ENCODE assay signal across 1 cellular context in genomic region chr15:40238927-40239591, GRCh38.
A peak's percentile ranks its signal among the peaks of the same experiment; 100 is the strongest.
TF ChIP-seq lines count a peak whose summit lies in the region.

PAK6 (plus strand) TSS chr15:40239063; CDS start chr15:40264786, 25,723 bp downstream.

TF ChIP-seq in H1, 55 proteins besides CTCF, POLR2A, EP300 and RAD21 (continued from another document):
- TF ChIP-seq JUN (IDR thresholded peaks at IDR 0.05; ENCODE audit: low read depth, low read length) (no peak), TBP (IDR thresholded peaks at IDR 0.05; ENCODE audit: low read depth, low read length) (peak; percentile 65; the same call in 1 of the 2 replicates), SAP30 (IDR thresholded peaks at IDR 0.05; ENCODE audit: insufficient read depth, insufficient replicate concordance, low read length) (no peak), CTBP2 (IDR thresholded peaks at IDR 0.05; ENCODE audit: borderline replicate concordance, insufficient read depth, insufficient read length, low read length) (no peak), SUZ12 (IDR thresholded peaks at IDR 0.05; ENCODE audit: low read length) (no peak), PHF8 (conservative IDR thresholded peaks at IDR 0.05; ENCODE audit: low read depth, low read length) (0 out of 2 replicates have a peak, but pooled peaks have one; percentile 17), POLR2AphosphoS5 (IDR thresholded peaks at IDR 0.05; ENCODE audit: low read depth, low read length) (peak; percentile 68), RFX5 (IDR thresholded peaks at IDR 0.05; ENCODE audit: borderline replicate concordance, low read depth, low read length) (no peak), EGR1 (IDR thresholded peaks at IDR 0.05; ENCODE audit: borderline replicate concordance, low read depth, low read length) (no peak), SP4 (IDR thresholded peaks at IDR 0.05; ENCODE audit: low read length) (no peak), KDM4A (IDR thresholded peaks at IDR 0.05; ENCODE audit: low read depth, low read length, severe bottlenecking) (no peak), NANOG (IDR thresholded peaks at IDR 0.05; ENCODE audit: insufficient read depth, low read depth, low read length, poor library complexity, severe bottlenecking) (peak; percentile 46), HDAC6 (IDR thresholded peaks at IDR 0.05; ENCODE audit: low read depth, low read length) (no peak), SIX5 (IDR thresholded peaks at IDR 0.05; ENCODE audit: low read depth, low read length) (no peak), CEBPB (IDR thresholded peaks at IDR 0.05; ENCODE audit: low read depth, low read length) (no peak), GABPA (IDR thresholded peaks at IDR 0.05; ENCODE audit: borderline replicate concordance, insufficient read depth, low read length) (no peak), CBX5 (IDR thresholded peaks at IDR 0.05; ENCODE audit: low read depth, low read length) (no peak), BACH1 (IDR thresholded peaks at IDR 0.05; ENCODE audit: low read length) (peak; percentile 22; the same call in 1 of the 2 replicates), TEAD4 (IDR thresholded peaks at IDR 0.05; ENCODE audit: low read depth, low read length) (no peak), ZNF274 (IDR thresholded peaks at IDR 0.05; ENCODE audit: borderline replicate concordance, extremely low read depth, low read length) (no peak), FOSL1 (IDR thresholded peaks at IDR 0.05; ENCODE audit: insufficient read depth, low read depth, low read length) (no peak), JUND (IDR thresholded peaks at IDR 0.05; ENCODE audit: low read length) (peak; percentile 62), MAFK (IDR thresholded peaks at IDR 0.05; ENCODE audit: low read depth, low read length) (no peak), GTF2F1 (IDR thresholded peaks at IDR 0.05; ENCODE audit: borderline replicate concordance, low read depth, low read length) (no peak), ASH2L (IDR thresholded peaks at IDR 0.05; ENCODE audit: low read length) (peak; percentile 88), CREB1 (IDR thresholded peaks at IDR 0.05) (no peak), SRF (IDR thresholded peaks at IDR 0.05; ENCODE audit: low read depth, low read length) (no peak), CHD1 (IDR thresholded peaks at IDR 0.05; ENCODE audit: low read depth, low read length) (no peak), TAF7 (optimal IDR thresholded peaks at IDR 0.05; ENCODE audit: borderline replicate concordance, low read depth, low read length) (no peak), SP1 (IDR thresholded peaks at IDR 0.05; ENCODE audit: low read depth, low read length) (no peak), NRF1 (IDR thresholded peaks at IDR 0.05; ENCODE audit: low read depth, low read length) (no peak), ATF3 (IDR thresholded peaks at IDR 0.05; ENCODE audit: insufficient read depth, low read depth, low read length) (no peak), KDM1A (IDR thresholded peaks at IDR 0.05; ENCODE audit: borderline replicate concordance, low read length) (no peak), BCL11A (IDR thresholded peaks at IDR 0.05; ENCODE audit: low read depth in 2 of 2, low read length in 2 of 2) (no peak), TAF1 (IDR thresholded peaks at IDR 0.05; ENCODE audit: low read depth, low read length) (peak; percentile 84; the same call in 1 of the 2 replicates), RBBP5 (IDR thresholded peaks at IDR 0.05; ENCODE audit: borderline replicate concordance, low read depth, low read length) (peak; percentile 92; the same call in 1 of the 2 replicates), YY1 (IDR thresholded peaks at IDR 0.05; ENCODE audit: low read depth, low read length) (no peak), HDAC2 (IDR thresholded peaks at IDR 0.05; ENCODE audit: borderline replicate concordance in 1 of 2, low read depth in 2 of 2, low read length in 2 of 2) (no peak)
- TF ChIP-seq, protein P1, sequence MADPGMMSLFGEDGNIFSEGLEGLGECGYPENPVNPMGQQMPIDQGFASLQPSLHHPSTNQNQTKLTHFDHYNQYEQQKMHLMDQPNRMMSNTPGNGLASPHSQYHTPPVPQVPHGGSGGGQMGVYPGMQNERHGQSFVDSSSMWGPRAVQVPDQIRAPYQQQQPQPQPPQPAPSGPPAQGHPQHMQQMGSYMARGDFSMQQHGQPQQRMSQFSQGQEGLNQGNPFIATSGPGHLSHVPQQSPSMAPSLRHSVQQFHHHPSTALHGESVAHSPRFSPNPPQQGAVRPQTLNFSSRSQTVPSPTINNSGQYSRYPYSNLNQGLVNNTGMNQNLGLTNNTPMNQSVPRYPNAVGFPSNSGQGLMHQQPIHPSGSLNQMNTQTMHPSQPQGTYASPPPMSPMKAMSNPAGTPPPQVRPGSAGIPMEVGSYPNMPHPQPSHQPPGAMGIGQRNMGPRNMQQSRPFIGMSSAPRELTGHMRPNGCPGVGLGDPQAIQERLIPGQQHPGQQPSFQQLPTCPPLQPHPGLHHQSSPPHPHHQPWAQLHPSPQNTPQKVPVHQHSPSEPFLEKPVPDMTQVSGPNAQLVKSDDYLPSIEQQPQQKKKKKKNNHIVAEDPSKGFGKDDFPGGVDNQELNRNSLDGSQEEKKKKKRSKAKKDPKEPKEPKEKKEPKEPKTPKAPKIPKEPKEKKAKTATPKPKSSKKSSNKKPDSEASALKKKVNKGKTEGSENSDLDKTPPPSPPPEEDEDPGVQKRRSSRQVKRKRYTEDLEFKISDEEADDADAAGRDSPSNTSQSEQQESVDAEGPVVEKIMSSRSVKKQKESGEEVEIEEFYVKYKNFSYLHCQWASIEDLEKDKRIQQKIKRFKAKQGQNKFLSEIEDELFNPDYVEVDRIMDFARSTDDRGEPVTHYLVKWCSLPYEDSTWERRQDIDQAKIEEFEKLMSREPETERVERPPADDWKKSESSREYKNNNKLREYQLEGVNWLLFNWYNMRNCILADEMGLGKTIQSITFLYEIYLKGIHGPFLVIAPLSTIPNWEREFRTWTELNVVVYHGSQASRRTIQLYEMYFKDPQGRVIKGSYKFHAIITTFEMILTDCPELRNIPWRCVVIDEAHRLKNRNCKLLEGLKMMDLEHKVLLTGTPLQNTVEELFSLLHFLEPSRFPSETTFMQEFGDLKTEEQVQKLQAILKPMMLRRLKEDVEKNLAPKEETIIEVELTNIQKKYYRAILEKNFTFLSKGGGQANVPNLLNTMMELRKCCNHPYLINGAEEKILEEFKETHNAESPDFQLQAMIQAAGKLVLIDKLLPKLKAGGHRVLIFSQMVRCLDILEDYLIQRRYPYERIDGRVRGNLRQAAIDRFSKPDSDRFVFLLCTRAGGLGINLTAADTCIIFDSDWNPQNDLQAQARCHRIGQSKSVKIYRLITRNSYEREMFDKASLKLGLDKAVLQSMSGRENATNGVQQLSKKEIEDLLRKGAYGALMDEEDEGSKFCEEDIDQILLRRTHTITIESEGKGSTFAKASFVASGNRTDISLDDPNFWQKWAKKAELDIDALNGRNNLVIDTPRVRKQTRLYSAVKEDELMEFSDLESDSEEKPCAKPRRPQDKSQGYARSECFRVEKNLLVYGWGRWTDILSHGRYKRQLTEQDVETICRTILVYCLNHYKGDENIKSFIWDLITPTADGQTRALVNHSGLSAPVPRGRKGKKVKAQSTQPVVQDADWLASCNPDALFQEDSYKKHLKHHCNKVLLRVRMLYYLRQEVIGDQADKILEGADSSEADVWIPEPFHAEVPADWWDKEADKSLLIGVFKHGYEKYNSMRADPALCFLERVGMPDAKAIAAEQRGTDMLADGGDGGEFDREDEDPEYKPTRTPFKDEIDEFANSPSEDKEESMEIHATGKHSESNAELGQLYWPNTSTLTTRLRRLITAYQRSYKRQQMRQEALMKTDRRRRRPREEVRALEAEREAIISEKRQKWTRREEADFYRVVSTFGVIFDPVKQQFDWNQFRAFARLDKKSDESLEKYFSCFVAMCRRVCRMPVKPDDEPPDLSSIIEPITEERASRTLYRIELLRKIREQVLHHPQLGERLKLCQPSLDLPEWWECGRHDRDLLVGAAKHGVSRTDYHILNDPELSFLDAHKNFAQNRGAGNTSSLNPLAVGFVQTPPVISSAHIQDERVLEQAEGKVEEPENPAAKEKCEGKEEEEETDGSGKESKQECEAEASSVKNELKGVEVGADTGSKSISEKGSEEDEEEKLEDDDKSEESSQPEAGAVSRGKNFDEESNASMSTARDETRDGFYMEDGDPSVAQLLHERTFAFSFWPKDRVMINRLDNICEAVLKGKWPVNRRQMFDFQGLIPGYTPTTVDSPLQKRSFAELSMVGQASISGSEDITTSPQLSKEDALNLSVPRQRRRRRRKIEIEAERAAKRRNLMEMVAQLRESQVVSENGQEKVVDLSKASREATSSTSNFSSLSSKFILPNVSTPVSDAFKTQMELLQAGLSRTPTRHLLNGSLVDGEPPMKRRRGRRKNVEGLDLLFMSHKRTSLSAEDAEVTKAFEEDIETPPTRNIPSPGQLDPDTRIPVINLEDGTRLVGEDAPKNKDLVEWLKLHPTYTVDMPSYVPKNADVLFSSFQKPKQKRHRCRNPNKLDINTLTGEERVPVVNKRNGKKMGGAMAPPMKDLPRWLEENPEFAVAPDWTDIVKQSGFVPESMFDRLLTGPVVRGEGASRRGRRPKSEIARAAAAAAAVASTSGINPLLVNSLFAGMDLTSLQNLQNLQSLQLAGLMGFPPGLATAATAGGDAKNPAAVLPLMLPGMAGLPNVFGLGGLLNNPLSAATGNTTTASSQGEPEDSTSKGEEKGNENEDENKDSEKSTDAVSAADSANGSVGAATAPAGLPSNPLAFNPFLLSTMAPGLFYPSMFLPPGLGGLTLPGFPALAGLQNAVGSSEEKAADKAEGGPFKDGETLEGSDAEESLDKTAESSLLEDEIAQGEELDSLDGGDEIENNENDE (IDR thresholded peaks at IDR 0.05; ENCODE audit: insufficient replicate concordance, low read length): no peak
- TF ChIP-seq, protein P2, sequence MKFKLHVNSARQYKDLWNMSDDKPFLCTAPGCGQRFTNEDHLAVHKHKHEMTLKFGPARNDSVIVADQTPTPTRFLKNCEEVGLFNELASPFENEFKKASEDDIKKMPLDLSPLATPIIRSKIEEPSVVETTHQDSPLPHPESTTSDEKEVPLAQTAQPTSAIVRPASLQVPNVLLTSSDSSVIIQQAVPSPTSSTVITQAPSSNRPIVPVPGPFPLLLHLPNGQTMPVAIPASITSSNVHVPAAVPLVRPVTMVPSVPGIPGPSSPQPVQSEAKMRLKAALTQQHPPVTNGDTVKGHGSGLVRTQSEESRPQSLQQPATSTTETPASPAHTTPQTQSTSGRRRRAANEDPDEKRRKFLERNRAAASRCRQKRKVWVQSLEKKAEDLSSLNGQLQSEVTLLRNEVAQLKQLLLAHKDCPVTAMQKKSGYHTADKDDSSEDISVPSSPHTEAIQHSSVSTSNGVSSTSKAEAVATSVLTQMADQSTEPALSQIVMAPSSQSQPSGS (IDR thresholded peaks at IDR 0.05; ENCODE audit: low read length): no peak
- TF ChIP-seq, protein P3, sequence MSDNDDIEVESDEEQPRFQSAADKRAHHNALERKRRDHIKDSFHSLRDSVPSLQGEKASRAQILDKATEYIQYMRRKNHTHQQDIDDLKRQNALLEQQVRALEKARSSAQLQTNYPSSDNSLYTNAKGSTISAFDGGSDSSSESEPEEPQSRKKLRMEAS (IDR thresholded peaks at IDR 0.05): peak; percentile 61; the same call in 1 of the 2 replicates
